ENCODE assay signal across 1 cellular context in genomic region chr19:35360880-35361420, GRCh38.
TF ChIP-seq lines count a peak whose summit lies in the region.

No MANE protein-coding gene starts in this region.

TF ChIP-seq in K562, 482 proteins besides CTCF, POLR2A, EP300 and RAD21:
- TF ChIP-seq SMAD4 (CRISPR knock-in tag; conservative IDR thresholded peaks at IDR 0.05) (no peak), BCOR (IDR thresholded peaks at IDR 0.05) (no peak), FOS (IDR thresholded peaks at IDR 0.05; ENCODE audit: extremely low read depth, insufficient read length) (no peak), SAFB (IDR thresholded peaks at IDR 0.05; ENCODE audit: borderline replicate concordance, low read depth, low read length) (no peak), CBX5 (IDR thresholded peaks at IDR 0.05; ENCODE audit: borderline replicate concordance, low read depth) (no peak), MNT (conservative IDR thresholded peaks at IDR 0.05) (no peak), XRCC3 (IDR thresholded peaks at IDR 0.05) (no peak), ZNF717 (CRISPR knock-in tag; IDR thresholded peaks at IDR 0.05) (no peak), MAFF (IDR thresholded peaks at IDR 0.05; ENCODE audit: low read length) (peak; percentile 42; the same call in 1 of the 2 replicates), ZNF316 (IDR thresholded peaks at IDR 0.05) (peak; percentile 84), C11orf30 (IDR thresholded peaks at IDR 0.05; ENCODE audit: low read depth) (peak; percentile 78), GATAD2A (IDR thresholded peaks at IDR 0.05) (no peak), CLOCK (CRISPR knock-in tag; IDR thresholded peaks at IDR 0.05; ENCODE audit: borderline replicate concordance) (no peak), MAFG (tag; conservative IDR thresholded peaks at IDR 0.05) (peak; percentile 79)
- TF ChIP-seq, protein P1, sequence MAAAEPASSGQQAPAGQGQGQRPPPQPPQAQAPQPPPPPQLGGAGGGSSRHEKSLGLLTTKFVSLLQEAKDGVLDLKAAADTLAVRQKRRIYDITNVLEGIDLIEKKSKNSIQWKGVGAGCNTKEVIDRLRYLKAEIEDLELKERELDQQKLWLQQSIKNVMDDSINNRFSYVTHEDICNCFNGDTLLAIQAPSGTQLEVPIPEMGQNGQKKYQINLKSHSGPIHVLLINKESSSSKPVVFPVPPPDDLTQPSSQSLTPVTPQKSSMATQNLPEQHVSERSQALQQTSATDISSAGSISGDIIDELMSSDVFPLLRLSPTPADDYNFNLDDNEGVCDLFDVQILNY (CRISPR knock-in tag; IDR thresholded peaks at IDR 0.05), result no peak
TF ChIP-seq in K562: peak in this region for 4.
